8 cellular contexts compared by ENCODE assay signal in the genomic region with DNA sequence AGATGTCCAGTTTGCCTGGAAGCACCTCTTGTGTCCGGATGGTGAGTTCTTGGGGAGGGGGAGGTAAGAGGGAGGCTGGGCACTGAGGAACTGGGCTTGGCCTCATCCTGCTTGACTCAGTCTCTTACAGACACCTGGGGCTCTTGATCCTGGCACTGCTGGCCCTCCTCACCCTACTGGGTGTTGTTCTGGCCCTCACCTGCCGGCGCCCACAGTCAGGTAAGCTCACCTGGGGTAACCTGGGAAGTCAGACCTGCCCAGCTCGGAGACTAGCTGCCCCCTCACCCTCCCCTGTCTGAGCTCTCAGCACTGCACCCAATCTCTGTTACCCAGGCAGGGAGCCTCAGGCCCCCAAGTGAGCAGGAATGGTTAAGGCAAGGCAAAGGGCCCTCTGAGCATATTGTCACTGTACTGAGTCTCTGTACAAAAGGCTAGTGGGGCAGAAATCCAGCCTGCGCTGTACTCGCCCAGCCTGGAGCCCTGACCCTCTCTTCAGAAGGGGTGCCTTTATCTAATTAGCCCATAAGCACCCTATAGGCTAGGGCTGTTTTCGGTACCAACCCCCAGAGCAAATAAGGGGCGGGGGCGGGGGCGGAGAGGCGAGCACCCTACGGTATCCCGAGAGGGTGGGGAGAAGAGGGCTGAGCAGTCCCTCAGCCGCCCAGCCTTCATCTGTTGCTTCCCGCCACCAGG.
DNase-seq lines count a peak whose midpoint lies in the region; ATAC-seq and TF ChIP-seq lines count a peak whose summit lies in the region.

No MANE protein-coding gene starts in this region.

- H3K4me1 ChIP-seq in iPS-18a (ENCODE audit: control insufficient read depth, low read depth, low read length) (peaks cover 15% of the 10 kb centered on the region), stomach smooth muscle (ENCODE audit: control insufficient read depth, insufficient read depth, low read length) (peaks cover 48% of the 10 kb centered on the region)

- H3K9ac ChIP-seq in iPS-18a (ENCODE audit: low read length) (no peak overlapping the region), stomach smooth muscle (ENCODE audit: low read length in 2 of 2) (peak overlapping the region; percentile 69 to 71)

- H3K36me3 ChIP-seq in iPS-18a (ENCODE audit: control insufficient read depth, low read depth, low read length) (no peaks in the 10 kb centered on the region), stomach smooth muscle (ENCODE audit: control insufficient read depth in 2 of 2, insufficient read depth in 2 of 2, low read length in 2 of 2) (no peaks in the 10 kb centered on the region)

- no peak for DNase-seq in T-helper 1 cell
- DNase-seq in RKO (ENCODE audit: low spot score): peak; percentile 58
- DNase-seq in GM13976 (ENCODE audit: low spot score): no peak
- DNase-seq in CD1c-positive myeloid dendritic cell (ENCODE audit: extremely low spot score): no peak

- peak overlapping the region; percentile 65 for H3K4me3 ChIP-seq in iPS-18a (ENCODE audit: low read length)
- peak overlapping the region; percentile 74 to 84 for H3K4me3 ChIP-seq in stomach smooth muscle (ENCODE audit: low read length in 2 of 2)

- H3K27ac Mint-ChIP-seq in T-helper 1 cell treated with Interleukin-12 subunit alpha and Interleukin-12 subunit beta and Interleukin-4 antibody, amounts not matched to agents 30 μg/mL and 1 μg/mL, for 36 hours: no peak overlapping the region

- no peaks in the 10 kb centered on the region for H3K9me3 ChIP-seq in iPS-18a (ENCODE audit: control insufficient read depth, low read depth, low read length)
- H3K9me3 ChIP-seq in stomach smooth muscle (ENCODE audit: control insufficient read depth in 2 of 2, low read length in 2 of 2): no peaks in the 10 kb centered on the region

- in situ Hi-C loops in GM13976 (cut with MboI; ENCODE audit: low sequenced_read_pairs, unreplicated experiment): no loop called here

- no peaks in the 10 kb centered on the region for H3K9me3 Mint-ChIP-seq in T-helper 1 cell treated with Interleukin-12 subunit alpha and Interleukin-12 subunit beta and Interleukin-4 antibody, amounts not matched to agents 30 μg/mL and 1 μg/mL, for 36 hours

- H3K4me1 Mint-ChIP-seq in T-helper 1 cell treated with Interleukin-12 subunit alpha and Interleukin-12 subunit beta and Interleukin-4 antibody, amounts not matched to agents 30 μg/mL and 1 μg/mL, for 36 hours (ENCODE audit: low read depth): peaks cover 9% of the 10 kb centered on the region

- H3K27me3 ChIP-seq in iPS-18a (ENCODE audit: control insufficient read depth, insufficient read depth, low read length): peaks cover 16% of the 10 kb centered on the region
- no peaks in the 10 kb centered on the region for H3K27me3 ChIP-seq in stomach smooth muscle (ENCODE audit: control insufficient read depth in 1 of 2, insufficient read depth in 2 of 2, low read length in 2 of 2)

- no peak for ATAC-seq in GM19351 (IDR thresholded peaks at IDR 0.05; ENCODE audit: unreplicated experiment)

- H3K36me3 Mint-ChIP-seq in T-helper 1 cell treated with Interleukin-12 subunit alpha and Interleukin-12 subunit beta and Interleukin-4 antibody, amounts not matched to agents 30 μg/mL and 1 μg/mL, for 36 hours (ENCODE audit: low read depth): no peaks in the 10 kb centered on the region

- H3K4me3 Mint-ChIP-seq in T-helper 1 cell treated with Interleukin-12 subunit alpha and Interleukin-12 subunit beta and Interleukin-4 antibody, amounts not matched to agents 30 μg/mL and 1 μg/mL, for 36 hours: peak overlapping the region; percentile 34

- peaks cover 3% of the 10 kb centered on the region for H3K27me3 Mint-ChIP-seq in T-helper 1 cell treated with Interleukin-12 subunit alpha and Interleukin-12 subunit beta and Interleukin-4 antibody, amounts not matched to agents 30 μg/mL and 1 μg/mL, for 36 hours (ENCODE audit: low read depth)

- TF ChIP-seq CTCF in GM13976 (IDR thresholded peaks at IDR 0.05; ENCODE audit: borderline replicate concordance, control extremely low read depth, extremely low read depth, insufficient read depth, missing control alignments): no peak

- H3K27ac ChIP-seq in iPS-18a (ENCODE audit: low read length) (no peak overlapping the region), stomach smooth muscle (ENCODE audit: low read length) (peak overlapping the region; percentile 91)
